29 cellular contexts compared by ENCODE assay signal in the genomic region with DNA sequence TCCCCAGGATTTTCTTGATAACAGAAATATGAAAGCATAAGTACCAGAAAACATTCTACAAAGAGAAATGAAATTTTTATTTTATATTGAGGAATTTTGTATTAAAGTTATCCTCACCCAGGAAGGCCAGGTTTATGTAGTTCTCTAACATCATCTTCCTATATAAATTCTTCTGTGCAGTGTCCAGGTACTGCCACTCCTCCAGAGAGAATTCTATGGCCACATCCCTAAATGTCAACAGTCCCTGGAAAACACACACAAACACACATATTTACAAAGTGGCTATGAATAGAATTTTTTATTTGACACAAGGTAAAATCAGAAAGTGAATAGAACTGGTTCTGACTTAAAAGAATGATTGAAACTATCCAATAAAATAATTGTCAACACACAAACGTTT.
"Had no signal": no experiment of that assay in that cellular context is flagged by ENCODE, and none has a peak within 500 bp of the region (broad histone marks: within the 10 kb centered on the region; RNA-seq: fewer than 3 reads in every experiment).

No MANE protein-coding gene starts in this region.

- H3K27me3 ChIP-seq: adrenal gland, body of pancreas, colonic mucosa, dorsolateral prefrontal cortex, heart left ventricle had no signal

- H3K27ac ChIP-seq: adrenal gland, body of pancreas, colonic mucosa, dorsolateral prefrontal cortex, heart left ventricle had no signal

- H3K36me3 ChIP-seq: adrenal gland, colonic mucosa, heart left ventricle had no signal

- H3K4me1 ChIP-seq: adrenal gland, body of pancreas, colonic mucosa, heart left ventricle had no signal

- H3K4me3 ChIP-seq: adrenal gland, body of pancreas, colonic mucosa, dorsolateral prefrontal cortex, heart left ventricle had no signal

- H3K9me3 ChIP-seq: adrenal gland, body of pancreas, colonic mucosa had no signal

- DNase-seq: activated CD4-positive, alpha-beta memory T cell treated with anti-CD3 and anti-CD28 coated beads for 36 hours; activated CD4-positive, alpha-beta T cell treated with anti-CD3 and anti-CD28 coated beads for 36 hours; activated CD4-positive, alpha-beta T cell treated with anti-CD3 and anti-CD28 coated beads, Interleukin-2, amount 10 ng/mL, durations not matched to agents 24 days and 14 days; activated CD4-positive, CD25-positive, alpha-beta regulatory T cell; activated CD4-positive, CD25-positive, alpha-beta regulatory T cell treated with anti-CD3 and anti-CD28 coated beads, Interleukin-2, amount 50 U/mL, for 72 hours; activated CD8-positive, alpha-beta memory T cell treated with anti-CD3 and anti-CD28 coated beads, Interleukin-2, amount 10 ng/mL, durations not matched to agents 7 days and 5 days; activated CD8-positive, alpha-beta memory T cell treated with anti-CD3 and anti-CD28 coated beads, Interleukin-2, amount 50 U/mL, for 4 hours; activated CD8-positive, alpha-beta T cell treated with anti-CD3 and anti-CD28 coated beads, Interleukin-2, amount 10 ng/mL, durations not matched to agents 7 days and 5 days; activated effector memory CD4-positive, alpha-beta T cell treated with anti-CD3 and anti-CD28 coated beads, Interleukin-2, amount 50 U/mL, for 16 hours; activated naive CD4-positive, alpha-beta T cell treated with anti-CD3 and anti-CD28 coated beads for 36 hours; activated naive CD8-positive, alpha-beta T cell treated with anti-CD3 and anti-CD28 coated beads for 36 hours; activated naive CD8-positive, alpha-beta T cell treated with anti-CD3 and anti-CD28 coated beads, Interleukin-2, amount 50 U/mL, for 24 hours; activated T-cell treated with anti-CD3 and anti-CD28 coated beads, Interleukin-2, amount 50 U/mL, for 1 hour; activated T-cell treated with anti-CD3 and anti-CD28 coated beads, Interleukin-2, amount 50 U/mL, for 48 hours; adrenal gland; amygdala; aorta; body of pancreas; caudate nucleus; colonic mucosa; dorsolateral prefrontal cortex; effector memory CD4-positive, alpha-beta T cell; endodermal cell; foreskin fibroblast; heart left ventricle; T-helper 1 cell; T-helper 17 cell; T1000 had no signal

- ATAC-seq: activated CD4-positive, alpha-beta T cell treated with anti-CD3 and anti-CD28 coated beads for 36 hours; activated CD8-positive, alpha-beta memory T cell treated with anti-CD3 and anti-CD28 coated beads, Interleukin-2, amount 10 ng/mL, durations not matched to agents 7 days and 5 days; activated CD8-positive, alpha-beta T cell treated with anti-CD3 and anti-CD28 coated beads, Interleukin-2, amount 10 ng/mL, durations not matched to agents 7 days and 5 days; activated naive CD8-positive, alpha-beta T cell treated with anti-CD3 and anti-CD28 coated beads, Interleukin-2, amount 50 U/mL, for 24 hours; body of pancreas; esophagus mucosa; heart left ventricle; T-helper 17 cell had no signal
